Comparison of ENCODE assay signal across 8 cellular contexts in genomic region chr3:46998121-46998851, GRCh38. TPM values are rescaled to one million over a fixed set of nuclear protein-coding genes. Genes with fewer than 3 reads are reported as not detected.
A peak's percentile ranks its signal among the peaks of the same experiment; 100 is the strongest.
DNase-seq lines count a peak whose midpoint lies in the region; ATAC-seq and TF ChIP-seq lines count a peak whose summit lies in the region.

No MANE protein-coding gene starts in this region.

- peak; percentile 76 for DNase-seq in Daoy (ENCODE audit: low read depth)
- DNase-seq in MG63 = peak; percentile 15
- DNase-seq in activated CD4-positive, alpha-beta memory T cell treated with anti-CD3 and anti-CD28 coated beads for 36 hours = peak; percentile 82
- DNase-seq in effector memory CD4-positive, alpha-beta T cell = peak; percentile 44 to 54 (median 49)
- DNase-seq in naive thymus-derived CD8-positive, alpha-beta T cell = peak; percentile 46 to 83 (median 74)
- DNase-seq in stomach = peak; percentile 87
- DNase-seq in A172 (ENCODE audit: low spot score) = no peak

- H3K27me3 ChIP-seq in MG63 = no peaks in the 10 kb centered on the region
- no peaks in the 10 kb centered on the region for H3K27me3 ChIP-seq in effector memory CD4-positive, alpha-beta T cell (replicated peaks; ENCODE audit: control insufficient read depth, insufficient read depth, low read length, poor library complexity, severe bottlenecking)
- no peaks in the 10 kb centered on the region for H3K27me3 ChIP-seq in stomach

- no peaks in the 10 kb centered on the region for H3K9me3 Mint-ChIP-seq in activated CD4-positive, alpha-beta memory T cell treated with anti-CD3 and anti-CD28 coated beads for 36 hours
- no peaks in the 10 kb centered on the region for H3K9me3 Mint-ChIP-seq in naive thymus-derived CD8-positive, alpha-beta T cell

- TF ChIP-seq POLR2A in stomach (IDR thresholded peaks at IDR 0.05) = no peak

- H3K4me3 Mint-ChIP-seq in activated CD4-positive, alpha-beta memory T cell treated with anti-CD3 and anti-CD28 coated beads for 36 hours = no peak overlapping the region
- H3K4me3 Mint-ChIP-seq in naive thymus-derived CD8-positive, alpha-beta T cell = peak overlapping the region in 1 of 10 donors; percentile 39

- H3K4me1 ChIP-seq in effector memory CD4-positive, alpha-beta T cell (ENCODE audit: control insufficient read depth, insufficient read depth, low read length, poor library complexity, severe bottlenecking) = peaks cover 15% of the 10 kb centered on the region
- H3K4me1 ChIP-seq in stomach = peaks cover 0 to 9% (median 8%) of the 10 kb centered on the region in 4 donors

- H3K36me3 ChIP-seq in MG63 = no peaks in the 10 kb centered on the region
- peaks cover 94% of the 10 kb centered on the region for H3K36me3 ChIP-seq in effector memory CD4-positive, alpha-beta T cell (ENCODE audit: control insufficient read depth, insufficient read depth, low read length)
- H3K36me3 ChIP-seq in stomach = peaks cover 65 to 100% (median 90%) of the 10 kb centered on the region in 4 donors

- no peak overlapping the region for H3K27ac ChIP-seq in effector memory CD4-positive, alpha-beta T cell (ENCODE audit: insufficient read depth, low read length, poor library complexity, severe bottlenecking)
- H3K27ac ChIP-seq in stomach = peak overlapping the region in 1 of 5 donors; percentile 30

- H3K27me3 Mint-ChIP-seq in activated CD4-positive, alpha-beta memory T cell treated with anti-CD3 and anti-CD28 coated beads for 36 hours = no peaks in the 10 kb centered on the region
- no peaks in the 10 kb centered on the region for H3K27me3 Mint-ChIP-seq in naive thymus-derived CD8-positive, alpha-beta T cell

- H3K4me1 Mint-ChIP-seq in activated CD4-positive, alpha-beta memory T cell treated with anti-CD3 and anti-CD28 coated beads for 36 hours (ENCODE audit: low read depth) = peaks cover 17% of the 10 kb centered on the region
- peaks cover 15 to 23% (median 21%) of the 10 kb centered on the region in 4 donors for H3K4me1 Mint-ChIP-seq in naive thymus-derived CD8-positive, alpha-beta T cell

- intact Hi-C loops in activated CD4-positive, alpha-beta memory T cell treated with anti-CD3 and anti-CD28 coated beads for 36 hours (cut with micrococcal nuclease) = loop anchor here (1.0 to 5.0 kb wide), 2 partner anchors 75 to 131 kb away; no protein-coding TSS in a partner anchor
- intact Hi-C loops in stomach (cut with DNase I; ENCODE audit: low total_unique reads) = loop anchor here (5.0 kb wide), 1 partner anchor 76 kb away; no protein-coding TSS in a partner anchor

- TF ChIP-seq CTCF in stomach (IDR thresholded peaks at IDR 0.05) = peak in 6 of 7 experiments; percentile 69 to 98 (median 82)

- WGBS in stomach, 5 donors = 48 to 86% (median 54%) methylated on average over 15 to 27 of the region's 27 CpGs

- peak overlapping the region; percentile 66 for H3K27ac Mint-ChIP-seq in activated CD4-positive, alpha-beta memory T cell treated with anti-CD3 and anti-CD28 coated beads for 36 hours
- H3K27ac Mint-ChIP-seq in naive thymus-derived CD8-positive, alpha-beta T cell = peak overlapping the region in 6 of 10 donors; percentile 49 to 85 (median 64)

- no peak overlapping the region for H3K4me3 ChIP-seq in MG63
- H3K4me3 ChIP-seq in effector memory CD4-positive, alpha-beta T cell (ENCODE audit: insufficient read depth, low read depth, low read length, poor library complexity, severe bottlenecking) = no peak overlapping the region
- H3K4me3 ChIP-seq in stomach = no peak overlapping the region

- POLR2A ChIA-PET in activated CD4-positive, alpha-beta memory T cell treated with anti-CD3 and anti-CD28 coated beads for 36 hours (lab: Charles Lee) = no interaction called here
- POLR2A ChIA-PET in naive thymus-derived CD8-positive, alpha-beta T cell (lab: Charles Lee) = interaction anchor here (0.6 to 1.5 kb wide), 4 partner anchors 11 to 27 kb away, joined by 3 to 4 read pairs (median 3); partner anchors contain the start of genes CCDC12 and NBEAL2

- no peak for TF ChIP-seq EP300 in stomach (IDR thresholded peaks at IDR 0.05)

- H3K36me3 Mint-ChIP-seq in activated CD4-positive, alpha-beta memory T cell treated with anti-CD3 and anti-CD28 coated beads for 36 hours = peaks cover 38% of the 10 kb centered on the region
- peaks cover 0 to 8% (median 1%) of the 10 kb centered on the region in 3 donors for H3K36me3 Mint-ChIP-seq in naive thymus-derived CD8-positive, alpha-beta T cell

- ATAC-seq in naive thymus-derived CD8-positive, alpha-beta T cell = peak; percentile 86 to 93
- ATAC-seq in GM21390 (IDR thresholded peaks at IDR 0.05; ENCODE audit: unreplicated experiment) = no peak

- CTCF ChIA-PET in activated CD4-positive, alpha-beta memory T cell treated with anti-CD3 and anti-CD28 coated beads for 36 hours (lab: Charles Lee) = interaction anchor here (0.8 to 2.4 kb wide), 19 partner anchors 8 to 132 kb away, joined by 3 to 22 read pairs (median 4); partner anchors contain the start of gene NBEAL2

- no peaks in the 10 kb centered on the region for H3K9me3 ChIP-seq in MG63
- H3K9me3 ChIP-seq in effector memory CD4-positive, alpha-beta T cell (ENCODE audit: control insufficient read depth, low read length) = no peaks in the 10 kb centered on the region
- H3K9me3 ChIP-seq in stomach = no peaks in the 10 kb centered on the region

RNA-seq across cellular contexts. Expression of gene NBEAL2, which starts 18.8 kb away (rescaled TPM):
- 5.0 and 8.3 TPM in 2 replicates for total RNA-seq in Daoy (2014; rRNA removed; shearing (Covaris generic))
- 0.99 and 4.8 TPM in 2 replicates for total RNA-seq in MG63 (2014; rRNA removed; shearing (Covaris generic); ENCODE audit: low replicate concordance)
- 100 to 1,000 TPM; 114 to 117 TPM for total RNA-seq in activated CD4-positive, alpha-beta memory T cell treated with anti-CD3 and anti-CD28 coated beads for 36 hours
- total RNA-seq in naive thymus-derived CD8-positive, alpha-beta T cell = 10 to 100 TPM; 40.7 to 46.0 TPM
- 1 to 10 TPM in 2 of 3 donors, under 1 TPM in 1; 0.89 to 2.8 (median 1.9) TPM for polyA plus RNA-seq in naive thymus-derived CD8-positive, alpha-beta T cell
- 100 to 1,000 TPM in 4 of 5 donors, 10 to 100 TPM in 1; 50.9 to 653 (median 247) TPM for total RNA-seq in stomach
- polyA plus RNA-seq in stomach = 100 to 1,000 TPM in 1 of 3 donors, 10 to 100 TPM in 2; 35.0 to 193 (median 49.2) TPM
- total RNA-seq in A172 (2014; rRNA removed; shearing (Covaris generic)) = 10.9 and 13.9 TPM in 2 replicates

RNA-seq across cellular contexts. Expression of gene CCDC12, which starts 21.7 kb away (rescaled TPM):
- 26.2 and 29.1 TPM in 2 replicates for total RNA-seq in Daoy (2014; rRNA removed; shearing (Covaris generic))
- total RNA-seq in MG63 (2014; rRNA removed; shearing (Covaris generic); ENCODE audit: low replicate concordance) = 12.0 and 13.7 TPM in 2 replicates
- 10 to 100 TPM; 44.3 to 49.9 TPM for total RNA-seq in activated CD4-positive, alpha-beta memory T cell treated with anti-CD3 and anti-CD28 coated beads for 36 hours
- total RNA-seq in naive thymus-derived CD8-positive, alpha-beta T cell = 10 to 100 TPM; 58.8 to 59.5 TPM
- 100 to 1,000 TPM in 2 of 3 donors, 10 to 100 TPM in 1; 81.9 to 106 (median 106) TPM for polyA plus RNA-seq in naive thymus-derived CD8-positive, alpha-beta T cell
- 10 to 100 TPM in 4 of 5 donors, 1 to 10 TPM in 1; 2.9 to 55.3 (median 38.4) TPM for total RNA-seq in stomach
- polyA plus RNA-seq in stomach = 10 to 100 TPM; 84.2 to 88.7 (median 84.5) TPM
- total RNA-seq in A172 (2014; rRNA removed; shearing (Covaris generic)) = 21.1 and 32.5 TPM in 2 replicates
